15 cellular contexts compared by ENCODE assay signal in the genomic region with DNA sequence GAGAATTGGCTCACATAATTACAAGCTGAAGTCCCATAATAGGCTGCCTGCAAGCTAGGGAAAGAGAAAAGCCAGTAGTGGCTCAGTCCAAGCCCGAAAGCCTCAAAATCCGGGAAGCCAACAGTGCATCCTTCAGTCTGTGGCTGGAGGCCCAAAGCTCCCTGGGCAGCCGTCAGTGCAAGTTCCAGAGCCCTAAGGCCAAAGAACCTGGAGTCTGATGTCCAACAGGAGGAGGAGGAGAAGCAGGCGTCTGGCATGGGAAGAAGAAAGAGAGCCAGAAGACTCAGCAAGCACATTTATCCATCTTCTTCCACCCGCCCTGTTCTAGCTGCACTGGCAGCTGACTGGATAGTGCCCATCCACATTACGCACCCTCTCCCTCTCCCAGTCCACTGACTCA.
DNase-seq lines count a peak whose midpoint lies in the region; ATAC-seq and TF ChIP-seq lines count a peak whose summit lies in the region.
"Had no signal": no experiment of that assay in that cellular context is flagged by ENCODE, and none has a peak within 500 bp of the region (broad histone marks: within the 10 kb centered on the region; RNA-seq: fewer than 3 reads in every experiment).

No MANE protein-coding gene starts in this region.

- no peak overlapping the region for H3K4me3 ChIP-seq in SK-N-SH (ENCODE audit: low read depth in 2 of 2, low read length in 1 of 2)
- H3K4me3 ChIP-seq in left lung: no peak overlapping the region
- H3K4me3 ChIP-seq in aorta (ENCODE audit: low read length in 2 of 2): no peak overlapping the region
- H3K4me3 ChIP-seq in smooth muscle cell: no peak overlapping the region
- H3K4me3 ChIP-seq: BLaER1 treated with 17β-estradiol and CSF1 and Interleukin-3, amounts not matched to agents 10 nM and 100 nM had no signal

- no peak for DNase-seq in SK-N-SH
- no peak for DNase-seq in left lung
- DNase-seq in sciatic nerve (ENCODE audit: low spot score): no peak
- DNase-seq in aorta: peak in 1 of 2 donors; percentile 66
- no peak for DNase-seq in activated CD4-positive, alpha-beta T cell treated with anti-CD3 and anti-CD28 coated beads for 48 hours
- DNase-seq in smooth muscle cell (lab: John Stamatoyannopoulos, UW; ENCODE audit: unreplicated experiment): no peak
- no peak for DNase-seq in AG08395 (ENCODE audit: low spot score)
- DNase-seq: KG1, NCI-H1092, NCI-H446, NCI-H748 treated with DMSO at 0.1 percent for 48 hours, PC-3 had no signal

- no peak for TF ChIP-seq EP300 in SK-N-SH (IDR thresholded peaks at IDR 0.05; ENCODE audit: borderline replicate concordance in 1 of 2, low read depth in 1 of 2, low read length in 1 of 2)

- H3K27me3 ChIP-seq in SK-N-SH (ENCODE audit: insufficient read depth) (no peaks in the 10 kb centered on the region), left lung (no peaks in the 10 kb centered on the region), aorta (ENCODE audit: control insufficient read depth in 1 of 2, insufficient read depth in 2 of 2, low read length in 1 of 2) (no peaks in the 10 kb centered on the region), smooth muscle cell (ENCODE audit: low read depth) (no peaks in the 10 kb centered on the region)
- H3K27me3 ChIP-seq: BLaER1 treated with 17β-estradiol and CSF1 and Interleukin-3, amounts not matched to agents 10 nM and 100 nM had no signal

- H3K36me3 ChIP-seq in SK-N-SH (replicated peaks in 1 of 2; ENCODE audit: control insufficient read depth in 1 of 2, insufficient read depth in 2 of 2, low read length in 1 of 2) (no peaks in the 10 kb centered on the region), left lung (no peaks in the 10 kb centered on the region), aorta (ENCODE audit: control insufficient read depth in 1 of 2, insufficient read depth in 2 of 2, low read length in 1 of 2) (no peaks in the 10 kb centered on the region), smooth muscle cell (ENCODE audit: low read depth) (no peaks in the 10 kb centered on the region)
- H3K36me3 ChIP-seq: BLaER1 treated with 17β-estradiol and CSF1 and Interleukin-3, amounts not matched to agents 10 nM and 100 nM had no signal

- intact Hi-C loops in left lung (cut with DNase I): no loop called here
- intact Hi-C loops in sciatic nerve (cut with DNase I): no loop called here
- intact Hi-C loops in aorta (cut with DNase I): loop anchor here in 1 of 2 donors (10.0 kb wide), 1 partner anchor 211 kb away; a partner anchor contains a TSS

- POLR2A ChIA-PET in SK-N-SH (lab: Yijun Ruan, JAX): no interaction called here

- peak overlapping the region; percentile 67 to 96; a peak in 3 of 4 replicates for H3K27ac ChIP-seq in SK-N-SH (ENCODE audit: low read depth in 2 of 2, low read length in 1 of 2)
- no peak overlapping the region for H3K27ac ChIP-seq in left lung
- no peak overlapping the region for H3K27ac ChIP-seq in aorta (ENCODE audit: low read depth in 1 of 2, low read length in 2 of 2)
- no peak overlapping the region for H3K27ac ChIP-seq in smooth muscle cell (ENCODE audit: low read depth)
- H3K27ac ChIP-seq: 22Rv1; BLaER1 treated with 17β-estradiol and CSF1 and Interleukin-3, amounts not matched to agents 10 nM and 100 nM had no signal

- CTCF ChIA-PET in SK-N-SH (lab: Yijun Ruan, JAX): interaction anchor here (0.6 to 1.0 kb wide), 2 partner anchors 25 to 609 kb away, joined by 4 read pairs; no protein-coding TSS in a partner anchor

- no peaks in the 10 kb centered on the region for H4K20me1 ChIP-seq in SK-N-SH (ENCODE audit: insufficient read depth)
- no peaks in the 10 kb centered on the region for H4K20me1 ChIP-seq in smooth muscle cell (ENCODE audit: low read depth)
- H4K20me1 ChIP-seq: BLaER1 treated with 17β-estradiol and CSF1 and Interleukin-3, amounts not matched to agents 10 nM and 100 nM had no signal

- WGBS in SK-N-SH (ENCODE audit: low lambda C conversion rate): 66% methylated on average over 6 of the region's 6 CpGs
- WGBS in aorta, 2 donors: 45 to 48% methylated on average over 6 of the region's 6 CpGs
- WGBS in smooth muscle cell (ENCODE audit: low lambda C conversion rate): 96% methylated on average over 6 of the region's 6 CpGs

- no peaks in the 10 kb centered on the region for H3K79me2 ChIP-seq in SK-N-SH (ENCODE audit: insufficient read depth)
- H3K79me2 ChIP-seq in smooth muscle cell (ENCODE audit: low read depth): no peaks in the 10 kb centered on the region

- H3K4me1 ChIP-seq in SK-N-SH (ENCODE audit: control insufficient read depth in 1 of 2, insufficient read depth in 2 of 2, low read depth in 1 of 2, low read length in 1 of 2) (peaks cover 3 to 37% of the 10 kb centered on the region in 2 experiments), left lung (no peaks in the 10 kb centered on the region), aorta (ENCODE audit: control insufficient read depth in 1 of 2, insufficient read depth in 2 of 2, low read length in 2 of 2) (peaks cover 0 to 5% of the 10 kb centered on the region in 2 donors), smooth muscle cell (ENCODE audit: low read depth) (no peaks in the 10 kb centered on the region)

- no peak overlapping the region for H3K9ac ChIP-seq in SK-N-SH
- no peak overlapping the region for H3K9ac ChIP-seq in smooth muscle cell (ENCODE audit: low read depth)
- H3K9ac ChIP-seq: BLaER1 treated with 17β-estradiol and CSF1 and Interleukin-3, amounts not matched to agents 10 nM and 100 nM had no signal

- H2AFZ ChIP-seq in SK-N-SH (ENCODE audit: low read depth) (no peak overlapping the region; the same call in 1 of the 2 replicates), smooth muscle cell (ENCODE audit: low read depth) (no peak overlapping the region)

- no peak for TF ChIP-seq CTCF in SK-N-SH (IDR thresholded peaks at IDR 0.05)
- TF ChIP-seq CTCF in left lung (IDR thresholded peaks at IDR 0.05): no peak
- no peak for TF ChIP-seq CTCF in smooth muscle cell (IDR thresholded peaks at IDR 0.05; ENCODE audit: borderline replicate concordance, insufficient read depth, poor library complexity, severe bottlenecking)

- H3K9me3 ChIP-seq in SK-N-SH (no peaks in the 10 kb centered on the region), left lung (no peaks in the 10 kb centered on the region), aorta (ENCODE audit: control insufficient read depth, low read length) (no peaks in the 10 kb centered on the region), smooth muscle cell (replicated peaks; ENCODE audit: low read depth) (no peaks in the 10 kb centered on the region)
- H3K9me3 ChIP-seq: BLaER1 treated with 17β-estradiol and CSF1 and Interleukin-3, amounts not matched to agents 10 nM and 100 nM had no signal

- no peaks in the 10 kb centered on the region for H3K9me2 ChIP-seq in SK-N-SH

- no peak overlapping the region; the same call in 1 of the 2 replicates for H3K4me2 ChIP-seq in SK-N-SH
- H3K4me2 ChIP-seq in smooth muscle cell: no peak overlapping the region
- H3K4me2 ChIP-seq: BLaER1 treated with 17β-estradiol and CSF1 and Interleukin-3, amounts not matched to agents 10 nM and 100 nM had no signal

- ATAC-seq in SK-N-SH treated with all-trans-retinoic acid at 6 μM for 48 hours: no peak
- ATAC-seq in left lung: peak; percentile 20
- ATAC-seq in sciatic nerve: peak; percentile 41
- ATAC-seq in aorta (ENCODE audit: low FRiP score): peak; percentile 57
- ATAC-seq: PC-3 had no signal

- peaks cover 30% of the 10 kb centered on the region for H3F3A ChIP-seq in SK-N-SH (replicated peaks; ENCODE audit: insufficient read depth)
- no peaks in the 10 kb centered on the region for H3F3A ChIP-seq in smooth muscle cell (ENCODE audit: low read depth)

- no peak for TF ChIP-seq RAD21 in SK-N-SH (IDR thresholded peaks at IDR 0.05; ENCODE audit: low read length)

TF ChIP-seq in SK-N-SH, 30 proteins besides CTCF, POLR2A, EP300 and RAD21 (continues in another document):
- TF ChIP-seq SMC3 (IDR thresholded peaks at IDR 0.05; ENCODE audit: low read depth, low read length): no peak
- TF ChIP-seq FOXM1 (IDR thresholded peaks at IDR 0.05; ENCODE audit: low read depth): no peak
- TF ChIP-seq EZH2phosphoT487 (IDR thresholded peaks at IDR 0.05; ENCODE audit: borderline replicate concordance, low read depth): no peak
- no peak for TF ChIP-seq TCF12 (IDR thresholded peaks at IDR 0.05)
- TF ChIP-seq, protein P1, sequence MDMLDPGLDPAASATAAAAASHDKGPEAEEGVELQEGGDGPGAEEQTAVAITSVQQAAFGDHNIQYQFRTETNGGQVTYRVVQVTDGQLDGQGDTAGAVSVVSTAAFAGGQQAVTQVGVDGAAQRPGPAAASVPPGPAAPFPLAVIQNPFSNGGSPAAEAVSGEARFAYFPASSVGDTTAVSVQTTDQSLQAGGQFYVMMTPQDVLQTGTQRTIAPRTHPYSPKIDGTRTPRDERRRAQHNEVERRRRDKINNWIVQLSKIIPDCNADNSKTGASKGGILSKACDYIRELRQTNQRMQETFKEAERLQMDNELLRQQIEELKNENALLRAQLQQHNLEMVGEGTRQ (IDR thresholded peaks at IDR 0.05; ENCODE audit: borderline replicate concordance, low read depth, low read length): no peak
- TF ChIP-seq JUND (IDR thresholded peaks at IDR 0.05): no peak
- TF ChIP-seq TEAD4 (IDR thresholded peaks at IDR 0.05; ENCODE audit: borderline replicate concordance, insufficient read depth): no peak

TF ChIP-seq in SK-N-SH treated with all-trans-retinoic acid at 6 μM for 48 hours, 23 proteins besides CTCF, POLR2A, EP300 and RAD21 (continues in another document):
- TF ChIP-seq ESRRG (CRISPR knock-in tag; IDR thresholded peaks at IDR 0.05): no peak
- no peak for TF ChIP-seq SNAI2 (CRISPR knock-in tag; IDR thresholded peaks at IDR 0.05)
- TF ChIP-seq, protein P2, sequence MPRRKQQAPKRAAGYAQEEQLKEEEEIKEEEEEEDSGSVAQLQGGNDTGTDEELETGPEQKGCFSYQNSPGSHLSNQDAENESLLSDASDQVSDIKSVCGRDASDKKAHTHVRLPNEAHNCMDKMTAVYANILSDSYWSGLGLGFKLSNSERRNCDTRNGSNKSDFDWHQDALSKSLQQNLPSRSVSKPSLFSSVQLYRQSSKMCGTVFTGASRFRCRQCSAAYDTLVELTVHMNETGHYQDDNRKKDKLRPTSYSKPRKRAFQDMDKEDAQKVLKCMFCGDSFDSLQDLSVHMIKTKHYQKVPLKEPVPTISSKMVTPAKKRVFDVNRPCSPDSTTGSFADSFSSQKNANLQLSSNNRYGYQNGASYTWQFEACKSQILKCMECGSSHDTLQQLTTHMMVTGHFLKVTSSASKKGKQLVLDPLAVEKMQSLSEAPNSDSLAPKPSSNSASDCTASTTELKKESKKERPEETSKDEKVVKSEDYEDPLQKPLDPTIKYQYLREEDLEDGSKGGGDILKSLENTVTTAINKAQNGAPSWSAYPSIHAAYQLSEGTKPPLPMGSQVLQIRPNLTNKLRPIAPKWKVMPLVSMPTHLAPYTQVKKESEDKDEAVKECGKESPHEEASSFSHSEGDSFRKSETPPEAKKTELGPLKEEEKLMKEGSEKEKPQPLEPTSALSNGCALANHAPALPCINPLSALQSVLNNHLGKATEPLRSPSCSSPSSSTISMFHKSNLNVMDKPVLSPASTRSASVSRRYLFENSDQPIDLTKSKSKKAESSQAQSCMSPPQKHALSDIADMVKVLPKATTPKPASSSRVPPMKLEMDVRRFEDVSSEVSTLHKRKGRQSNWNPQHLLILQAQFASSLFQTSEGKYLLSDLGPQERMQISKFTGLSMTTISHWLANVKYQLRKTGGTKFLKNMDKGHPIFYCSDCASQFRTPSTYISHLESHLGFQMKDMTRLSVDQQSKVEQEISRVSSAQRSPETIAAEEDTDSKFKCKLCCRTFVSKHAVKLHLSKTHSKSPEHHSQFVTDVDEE (CRISPR knock-in tag; IDR thresholded peaks at IDR 0.05): no peak

Comparison
In these comparisons a context has a peak if more than half of its experiments do, and no peak if none do; other contexts are left out.
1. H3K27ac ChIP-seq: peak in SK-N-SH (2 of 2); none in left lung (0 of 2), aorta (0 of 2) and smooth muscle cell (single experiment).